Comparison of ENCODE assay signal across 31 cellular contexts in the genomic region with DNA sequence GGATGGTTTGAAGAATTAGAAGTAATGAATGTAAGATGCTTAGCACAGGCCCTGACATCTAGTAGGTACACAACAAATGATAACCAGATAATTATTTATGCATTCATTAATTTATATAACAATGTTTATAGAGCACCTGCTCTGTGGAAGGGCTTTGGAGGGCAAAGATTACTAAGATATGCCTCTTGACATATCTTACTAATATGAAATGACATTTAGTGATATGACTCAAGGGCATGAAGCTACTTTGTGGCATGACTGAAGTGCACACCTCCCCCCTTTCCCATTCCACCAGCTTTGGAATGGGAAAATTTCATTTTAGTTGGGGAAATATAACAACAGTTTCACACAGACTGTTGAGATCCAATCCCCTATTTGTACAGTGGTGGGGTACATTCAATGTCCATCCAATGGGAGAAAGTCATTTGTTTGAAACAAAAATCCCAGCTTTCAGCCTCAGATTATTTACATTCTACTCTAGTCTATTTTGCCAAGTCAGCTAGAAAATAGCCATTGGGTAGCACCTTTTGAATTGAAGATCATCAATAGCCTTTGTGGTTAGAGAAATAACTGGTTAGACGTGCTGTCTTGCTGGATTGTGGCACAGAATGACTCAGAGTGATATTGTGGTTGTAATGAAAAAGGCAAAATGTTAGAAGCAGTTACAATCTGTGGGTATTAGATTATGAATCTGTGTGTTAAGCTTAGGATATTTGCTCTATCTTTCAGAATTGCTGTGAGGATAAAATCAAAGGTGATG.
DNase-seq lines count a peak whose midpoint lies in the region; ATAC-seq, FAIRE-seq and TF ChIP-seq lines count a peak whose summit lies in the region.
"Had no signal": no experiment of that assay in that cellular context is flagged by ENCODE, and none has a peak within 500 bp of the region (broad histone marks: within the 10 kb centered on the region; RNA-seq: fewer than 3 reads in every experiment).

No MANE protein-coding gene starts in this region.

- no peaks in the 10 kb centered on the region for H3K9me3 ChIP-seq in mammary epithelial cell (replicated peaks; ENCODE audit: insufficient read depth, low read length)
- H3K9me3 ChIP-seq in breast epithelium = no peaks in the 10 kb centered on the region
- H3K9me3 ChIP-seq in GM12878 (replicated peaks; ENCODE audit: control insufficient read depth, insufficient read depth, low read length) = no peaks in the 10 kb centered on the region; the same call in 1 of the 3 replicates
- H3K9me3 ChIP-seq: colonic mucosa, heart right ventricle, mucosa of descending colon, ovary, upper lobe of left lung had no signal

- intact Hi-C loops in mammary epithelial cell (cut with micrococcal nuclease) = loop anchor here (2.0 to 10.0 kb wide), 4 partner anchors 187 to 774 kb away; no protein-coding TSS in a partner anchor
- intact Hi-C loops in breast epithelium (cut with DNase I; ENCODE audit: low total_unique reads) = no loop called here
- intact Hi-C loops in GM12878 (cut with micrococcal nuclease; ENCODE audit: unreplicated experiment) = no loop called here

- DNase-seq in mammary epithelial cell (peak; percentile 56), breast epithelium (ENCODE audit: low spot score in 2 of 2) (no peak), GM12878 (ENCODE audit: low read depth, low spot score) (no peak), CD1c-positive myeloid dendritic cell (ENCODE audit: extremely low spot score) (no peak), DMS 273 (lab: John Stamatoyannopoulos, UW; ENCODE audit: unreplicated experiment) (no peak)
- no peak for DNase-seq in stimulated activated naive CD8-positive, alpha-beta T cell treated with anti-CD3 and anti-CD28 coated beads, Interleukin-15, amount 100 ng/mL, for 72 hours
- DNase-seq: ACHN; activated naive CD4-positive, alpha-beta T cell treated with Interleukin-2 at 50 U/mL for 16 hours; activated T-cell treated with anti-CD3 and anti-CD28 coated beads, Interleukin-2, amount 50 U/mL, for 48 hours; amygdala; colonic mucosa; effector CD8-positive, alpha-beta T cell; foreskin melanocyte; GOT3; heart right ventricle; mucosa of descending colon; NCI-H1694 treated with DMSO at 0.1 percent for 48 hours; NCI-H2171; NCI-H524; ovary; retina; Right ventricle myocardium superior; stimulated activated CD4-positive, alpha-beta T cell treated with anti-CD3 and anti-CD28 coated beads, Interleukin-2, amount 100 ng/mL, for 24 hours; upper lobe of left lung had no signal

- dilution Hi-C loops in mammary epithelial cell (cut with HindIII; ENCODE audit: low sequenced_read_pairs) = no loop called here

- H3K4me1 Mint-ChIP-seq in stimulated activated naive CD8-positive, alpha-beta T cell treated with anti-CD3 and anti-CD28 coated beads, Interleukin-15, amount 100 ng/mL, for 72 hours = peaks cover 6% of the 10 kb centered on the region
- H3K4me1 Mint-ChIP-seq: nephron had no signal

- 11% methylated on average over 1 of the region's 1 CpG for WGBS in mammary epithelial cell (ENCODE audit: low coverage, missing lambda C conversion rate)
- WGBS in GM12878 (ENCODE audit: insufficient coverage, insufficient replicate concordance, low lambda C conversion rate, missing lambda C conversion rate) = 0% methylated on average over 1 of the region's 1 CpG

- POLR2A ChIA-PET in GM12878 (lab: Charles Lee) = no interaction called here

- H3K4me3 Mint-ChIP-seq in stimulated activated naive CD8-positive, alpha-beta T cell treated with anti-CD3 and anti-CD28 coated beads, Interleukin-15, amount 100 ng/mL, for 72 hours = no peak overlapping the region
- H3K4me3 Mint-ChIP-seq: nephron; T-helper 2 cell treated with Interferon-gamma antibody and Interleukin-4, amounts not matched to agents 5 μg/mL and 100 μg/mL, for 36 hours had no signal

- TF ChIP-seq EP300 in GM12878 (IDR thresholded peaks at IDR 0.05; ENCODE audit: borderline replicate concordance in 1 of 2, control insufficient read depth in 1 of 2, low read depth in 2 of 2, low read length in 2 of 2) = no peak

- H3K4me3 ChIP-seq in mammary epithelial cell (replicated peaks in 1 of 3; ENCODE audit: insufficient read depth in 1 of 3, low read depth in 2 of 3, low read length in 3 of 3) (no peak overlapping the region), breast epithelium (no peak overlapping the region), GM12878 (no peak overlapping the region)
- H3K4me3 ChIP-seq: colonic mucosa, heart right ventricle, lung, mucosa of descending colon, ovary, upper lobe of left lung had no signal

- in situ Hi-C loops in mammary epithelial cell (cut with MboI; ENCODE audit: low sequenced_read_pairs in 2 of 2) (loop anchor here in 1 of 2 donors (25.0 kb wide), 1 partner anchor 647 kb away; no protein-coding TSS in a partner anchor), GM12878 (cut with MboI) (no loop called here)

- FAIRE-seq in GM12878 (lab: Jason Lieb, UNC) = no peak
- FAIRE-seq: G401.6 had no signal

- TF ChIP-seq POLR2A in breast epithelium (IDR thresholded peaks at IDR 0.05) (no peak), GM12878 (IDR thresholded peaks at IDR 0.05; ENCODE audit: low read depth, low read length) (no peak)

- H3K79me2 ChIP-seq in mammary epithelial cell (ENCODE audit: insufficient read depth, low read length) = no peaks in the 10 kb centered on the region
- H3K79me2 ChIP-seq in GM12878 (ENCODE audit: control insufficient read depth, insufficient read depth, low read length) = no peaks in the 10 kb centered on the region

- H3K27me3 ChIP-seq in mammary epithelial cell (ENCODE audit: insufficient read depth, low read length) (no peaks in the 10 kb centered on the region), breast epithelium (no peaks in the 10 kb centered on the region), GM12878 (replicated peaks in 1 of 2; ENCODE audit: control insufficient read depth in 2 of 2, insufficient read depth in 2 of 2, low read length in 1 of 2) (no peaks in the 10 kb centered on the region)
- H3K27me3 ChIP-seq: colonic mucosa, ovary, upper lobe of left lung had no signal

- peaks cover 20% of the 10 kb centered on the region for H3K27me3 Mint-ChIP-seq in stimulated activated naive CD8-positive, alpha-beta T cell treated with anti-CD3 and anti-CD28 coated beads, Interleukin-15, amount 100 ng/mL, for 72 hours

- SMC1A ChIA-PET in GM12878 (lab: Charles Lee; ENCODE audit: uncharacterized antibody, unreplicated experiment) = interaction anchor here (1.5 kb wide), 1 partner anchor 8 kb away, joined by 3 read pairs; no protein-coding TSS in a partner anchor

- H3K9ac ChIP-seq in mammary epithelial cell (ENCODE audit: insufficient read depth, low read length) = no peak overlapping the region
- no peak overlapping the region for H3K9ac ChIP-seq in GM12878 (ENCODE audit: control insufficient read depth, insufficient read depth, low read length)

- no peak overlapping the region for H2AFZ ChIP-seq in mammary epithelial cell (ENCODE audit: low read depth, low read length)
- H2AFZ ChIP-seq in GM12878 (ENCODE audit: control insufficient read depth, low read depth, low read length) = no peak overlapping the region

- H3K27ac Mint-ChIP-seq in stimulated activated naive CD8-positive, alpha-beta T cell treated with anti-CD3 and anti-CD28 coated beads, Interleukin-15, amount 100 ng/mL, for 72 hours = no peak overlapping the region
- H3K27ac Mint-ChIP-seq: nephron; T-helper 2 cell treated with Interferon-gamma antibody and Interleukin-4, amounts not matched to agents 5 μg/mL and 100 μg/mL, for 36 hours had no signal

- peaks cover 8% of the 10 kb centered on the region for H3K4me1 ChIP-seq in mammary epithelial cell (ENCODE audit: insufficient read depth, low read length)
- H3K4me1 ChIP-seq in breast epithelium = no peaks in the 10 kb centered on the region
- H3K4me1 ChIP-seq in GM12878 (ENCODE audit: control insufficient read depth, insufficient read depth, low read length) = no peaks in the 10 kb centered on the region
- H3K4me1 ChIP-seq: colonic mucosa, upper lobe of left lung had no signal

- H3K27ac ChIP-seq in mammary epithelial cell (ENCODE audit: insufficient read depth, low read depth, low read length) (no peak overlapping the region), breast epithelium (no peak overlapping the region), GM12878 (ENCODE audit: control insufficient read depth, insufficient read depth) (no peak overlapping the region)
- H3K27ac ChIP-seq: colonic mucosa, heart right ventricle, HL-60, ovary, upper lobe of left lung had no signal

- TF ChIP-seq CTCF in mammary epithelial cell (conservative IDR thresholded peaks at IDR 0.05 in 1 of 2, IDR thresholded peaks at IDR 0.05 in 1 of 2; ENCODE audit: extremely low read depth in 1 of 2, insufficient read depth in 1 of 2, low read depth in 1 of 2, low read length in 2 of 2) = no peak
- no peak for TF ChIP-seq CTCF in breast epithelium (IDR thresholded peaks at IDR 0.05)
- no peak for TF ChIP-seq CTCF in GM12878 (IDR thresholded peaks at IDR 0.05 in 2 of 3, conservative IDR thresholded peaks at IDR 0.05 in 1 of 3; ENCODE audit: control insufficient read depth in 2 of 3, extremely low read depth in 1 of 3, insufficient read depth in 1 of 3, low read depth in 3 of 3, low read length in 3 of 3)

- ATAC-seq in HG03060 (IDR thresholded peaks at IDR 0.05; ENCODE audit: low read depth, unreplicated experiment) (peak; percentile 62), GM12878 (peak; percentile 58), HG03025 (IDR thresholded peaks at IDR 0.05; ENCODE audit: low FRiP score, unreplicated experiment) (no peak)
- peak; percentile 72 for ATAC-seq in stimulated activated naive CD8-positive, alpha-beta T cell treated with anti-CD3 and anti-CD28 coated beads, Interleukin-15, amount 100 ng/mL, for 72 hours
- ATAC-seq: heart right ventricle, mucosa of descending colon had no signal

- no peaks in the 10 kb centered on the region for H3K36me3 ChIP-seq in mammary epithelial cell (ENCODE audit: insufficient read depth, low read length)
- no peaks in the 10 kb centered on the region for H3K36me3 ChIP-seq in breast epithelium
- H3K36me3 ChIP-seq in GM12878 (ENCODE audit: control insufficient read depth in 2 of 2, insufficient read depth in 2 of 2, low read length in 1 of 2) = no peaks in the 10 kb centered on the region
- H3K36me3 ChIP-seq: colonic mucosa, heart right ventricle, ovary, upper lobe of left lung had no signal

- H4K20me1 ChIP-seq in mammary epithelial cell (ENCODE audit: insufficient read depth, low read length) = no peaks in the 10 kb centered on the region
- no peaks in the 10 kb centered on the region for H4K20me1 ChIP-seq in GM12878 (ENCODE audit: control insufficient read depth, insufficient read depth)

- no peaks in the 10 kb centered on the region for H3K9me3 Mint-ChIP-seq in stimulated activated naive CD8-positive, alpha-beta T cell treated with anti-CD3 and anti-CD28 coated beads, Interleukin-15, amount 100 ng/mL, for 72 hours
- H3K9me3 Mint-ChIP-seq: nephron; T-helper 2 cell treated with Interferon-gamma antibody and Interleukin-4, amounts not matched to agents 5 μg/mL and 100 μg/mL, for 36 hours had no signal

- RAD21 ChIA-PET in GM12878 (lab: Charles Lee; ENCODE audit: unreplicated experiment) = no interaction called here

- no peak overlapping the region for H3K4me2 ChIP-seq in mammary epithelial cell (ENCODE audit: insufficient read depth, low read depth, low read length)
- H3K4me2 ChIP-seq in GM12878 (ENCODE audit: control insufficient read depth, insufficient read depth) = no peak overlapping the region

- no peak for TF ChIP-seq RAD21 in GM12878 (IDR thresholded peaks at IDR 0.05; ENCODE audit: insufficient read depth, low read depth, low read length)

- BruUV-seq in mammary epithelial cell (replicated peaks; lab: Mats Ljungman, UMichigan) (no TSS peak), GM12878 (replicated peaks; lab: Mats Ljungman, UMichigan) (no TSS peak)

- CTCF ChIA-PET in mammary epithelial cell (lab: Charles Lee; ENCODE audit: low non-redundant PET) (no interaction called here), GM12878 (lab: Yijun Ruan, JAX) (interaction anchor here (0.6 to 2.5 kb wide), 4 partner anchors 9 to 639 kb away, joined by 3 to 8 read pairs (median 4); no protein-coding TSS in a partner anchor)
